In genomic region chr3:9883676-9884554, GRCh38 we compare ENCODE assay signal across 19 cellular contexts. TPM values are rescaled to one million over a fixed set of nuclear protein-coding genes. Genes with fewer than 3 reads are reported as not detected.
A peak's percentile ranks its signal among the peaks of the same experiment; 100 is the strongest.
DNase-seq lines count a peak whose midpoint lies in the region; ATAC-seq, FAIRE-seq and TF ChIP-seq lines count a peak whose summit lies in the region.
"Had no signal": no experiment of that assay in that cellular context is flagged by ENCODE, and none has a peak within 500 bp of the region (broad histone marks: within the 10 kb centered on the region; RNA-seq: fewer than 3 reads in every experiment).

No MANE protein-coding gene starts in this region.

- TF ChIP-seq POLR2A in IMR-90 (IDR thresholded peaks at IDR 0.05; ENCODE audit: low read depth, low read length) (no peak), endothelial cell of umbilical vein (IDR thresholded peaks at IDR 0.05; ENCODE audit: low read depth, low read length) (no peak), erythroblast (IDR thresholded peaks at IDR 0.05; ENCODE audit: low read length) (no peak)

- no peaks in the 10 kb centered on the region for H3K9me3 ChIP-seq in IMR-90 (ENCODE audit: control insufficient read depth, insufficient read depth, low read length)
- no peaks in the 10 kb centered on the region for H3K9me3 ChIP-seq in endothelial cell of umbilical vein (replicated peaks; ENCODE audit: control insufficient read depth, insufficient read depth, low read length)
- H3K9me3 ChIP-seq in osteoblast (ENCODE audit: low read depth, low read length): no peaks in the 10 kb centered on the region
- H3K9me3 ChIP-seq: tibial artery had no signal

- no peaks in the 10 kb centered on the region for H3K79me1 ChIP-seq in IMR-90 (ENCODE audit: low read depth in 1 of 2, low read length in 2 of 2)

- POLR2A ChIA-PET in IMR-90 (lab: Charles Lee; ENCODE audit: unreplicated experiment) (interaction anchor here (1.0 kb wide), 1 partner anchor 10 kb away, joined by 3 read pairs; no protein-coding TSS in a partner anchor), endothelial cell of umbilical vein (lab: Charles Lee) (interaction anchor here (0.6 to 1.2 kb wide), 3 partner anchors 10 to 49 kb away, joined by 3 to 10 read pairs (median 6); partner anchors contain the start of gene CRELD1)

- peak overlapping the region; percentile 13; the same call in 1 of the 3 replicates for H2BK15ac ChIP-seq in IMR-90 (ENCODE audit: low read depth, low read length)

- TF ChIP-seq CTCF in IMR-90 (conservative IDR thresholded peaks at IDR 0.05; ENCODE audit: low read depth, low read length): no peak
- no peak for TF ChIP-seq CTCF in endothelial cell of umbilical vein (IDR thresholded peaks at IDR 0.05; ENCODE audit: extremely low read depth in 1 of 2, insufficient read depth in 1 of 2, low read depth in 1 of 2, low read length in 2 of 2)
- no peak for TF ChIP-seq CTCF in osteoblast (IDR thresholded peaks at IDR 0.05; ENCODE audit: extremely low read depth, low read depth, low read length)

- H3K4me3 ChIP-seq in ACC112 (ENCODE audit: low read depth, low read length) (peak overlapping the region; percentile 23; the same call in 1 of the 2 replicates), IMR-90 (ENCODE audit: insufficient read depth, low read depth, low read length) (no peak overlapping the region), endothelial cell of umbilical vein (replicated peaks in 1 of 3; ENCODE audit: insufficient read depth in 1 of 3, low read depth in 1 of 3, low read length in 3 of 3) (no peak overlapping the region), osteoblast (ENCODE audit: insufficient read depth, low read length) (no peak overlapping the region)
- H3K4me3 ChIP-seq: tibial artery had no signal

- peak overlapping the region; percentile 42 for H2BK20ac ChIP-seq in IMR-90 (ENCODE audit: low read depth, low read length)

- H3K9me1 ChIP-seq in IMR-90 (ENCODE audit: insufficient read depth, low read length): no peaks in the 10 kb centered on the region
- no peaks in the 10 kb centered on the region for H3K9me1 ChIP-seq in endothelial cell of umbilical vein (replicated peaks; ENCODE audit: control insufficient read depth, extremely low read depth, insufficient read depth, low read length)

- CTCF ChIA-PET in IMR-90 (lab: Yijun Ruan, JAX): interaction anchor here (0.7 to 1.2 kb wide), 3 partner anchors 13 to 62 kb away, joined by 3 to 4 read pairs (median 4); no protein-coding TSS in a partner anchor
- CTCF ChIA-PET in endothelial cell of umbilical vein (lab: Charles Lee): interaction anchor here (0.7 to 2.3 kb wide), 8 partner anchors 10 to 147 kb away, joined by 3 to 14 read pairs (median 4); partner anchors contain the start of genes CRELD1, IL17RE and RPUSD3

- H3K4me2 ChIP-seq in IMR-90 (ENCODE audit: low read depth, low read length) (peak overlapping the region; percentile 48; the same call in 1 of the 2 replicates), endothelial cell of umbilical vein (ENCODE audit: insufficient read depth, low read length) (no peak overlapping the region), osteoblast (ENCODE audit: insufficient read depth, low read length) (peak overlapping the region; percentile 49)

- H3K4ac ChIP-seq in IMR-90 (ENCODE audit: low read depth, low read length): peak overlapping the region; percentile 30; the same call in 1 of the 2 replicates

- FAIRE-seq in endothelial cell of umbilical vein (lab: Jason Lieb, UNC): no peak
- FAIRE-seq: G401.6 had no signal

- H3K23ac ChIP-seq in IMR-90 (ENCODE audit: low read depth, low read length): no peak overlapping the region

- in situ Hi-C loops in IMR-90 (cut with MboI; ENCODE audit: low sequenced_read_pairs): no loop called here

- no peak overlapping the region; the same call in 1 of the 2 replicates for H3K14ac ChIP-seq in IMR-90 (replicated peaks; ENCODE audit: low read depth, low read length)

- DNase-seq in IMR-90: peak; percentile 27
- DNase-seq in endothelial cell of umbilical vein (ENCODE audit: low read depth, low spot score): no peak
- no peak for DNase-seq in osteoblast (ENCODE audit: insufficient read length, low spot score, missing footprints)
- DNase-seq in erythroblast (lab: John Stamatoyannopoulos, UW): no peak
- DNase-seq in hippocampal formation (lab: John Stamatoyannopoulos, UW): no peak
- DNase-seq in NCI-H1092 treated with DMSO at 0.1 percent for 48 hours (lab: John Stamatoyannopoulos, UW): no peak
- DNase-seq: activated naive CD4-positive, alpha-beta T cell treated with anti-CD3 and anti-CD28 coated beads, Interleukin-2, amount 50 U/mL, for 16 hours; cortex of kidney; glutamatergic neuron; left cardiac atrium; NCI-H146; SIG-M5; stimulated activated CD4-positive, alpha-beta T cell treated with anti-CD3 and anti-CD28 coated beads, Interleukin-12 subunit alpha, Interleukin-12 subunit beta, amount 100 ng/mL, for 4 hours; tibial artery had no signal

- H2BK120ac ChIP-seq in IMR-90 (ENCODE audit: low read depth, low read length): peak overlapping the region; percentile 80

- H3K56ac ChIP-seq in IMR-90 (ENCODE audit: extremely low read depth, insufficient read depth, low read length): no peak overlapping the region

- 100% methylated on average over 1 of the region's 7 CpGs; no CpG with 5 or more reads in 1 of the 2 experiments for WGBS in IMR-90 (ENCODE audit: extremely low coverage in 2 of 2, insufficient read length in 1 of 2), 2 experiments

- peaks cover 19% of the 10 kb centered on the region for H3K4me1 ChIP-seq in ACC112 (ENCODE audit: control insufficient read depth, insufficient read depth, low read length, unreplicated experiment)
- H3K4me1 ChIP-seq in IMR-90 (ENCODE audit: control insufficient read depth, insufficient read depth, low read length): peaks cover 6% of the 10 kb centered on the region
- H3K4me1 ChIP-seq in endothelial cell of umbilical vein (ENCODE audit: control insufficient read depth, extremely low read depth, insufficient read depth, low read length): peaks cover 7% of the 10 kb centered on the region
- peaks cover 12% of the 10 kb centered on the region for H3K4me1 ChIP-seq in osteoblast (ENCODE audit: insufficient read depth, low read length)
- H3K4me1 ChIP-seq: tibial artery had no signal

- peak overlapping the region; percentile 16; the same call in 1 of the 2 replicates for H2AK5ac ChIP-seq in IMR-90 (ENCODE audit: low read depth, low read length)

- H4K20me1 ChIP-seq in IMR-90 (ENCODE audit: insufficient read depth, low read length): no peaks in the 10 kb centered on the region
- no peaks in the 10 kb centered on the region for H4K20me1 ChIP-seq in endothelial cell of umbilical vein (replicated peaks; ENCODE audit: control insufficient read depth, extremely low read depth, insufficient read depth, low read length)
- no peaks in the 10 kb centered on the region for H4K20me1 ChIP-seq in osteoblast (ENCODE audit: insufficient read depth, low read length)

- no peak overlapping the region for H2AFZ ChIP-seq in ACC112 (ENCODE audit: low read length, unreplicated experiment)
- peak overlapping the region; percentile 58 for H2AFZ ChIP-seq in IMR-90 (replicated peaks; ENCODE audit: low read length, poor library complexity)
- H2AFZ ChIP-seq in endothelial cell of umbilical vein (ENCODE audit: low read depth, low read length): peak overlapping the region; percentile 84
- no peak overlapping the region for H2AFZ ChIP-seq in osteoblast (ENCODE audit: low read length)

- ATAC-seq in IMR-90 (ENCODE audit: low read depth): 0 out of 2 replicates have a peak, but pooled peaks have one; percentile 22
- no peak for ATAC-seq in HG02610 (IDR thresholded peaks at IDR 0.05; ENCODE audit: unreplicated experiment)

- peak overlapping the region; percentile 33 for H2BK5ac ChIP-seq in IMR-90 (ENCODE audit: low read depth, low read length, poor library complexity, severe bottlenecking)

- intact Hi-C loops in IMR-90 (cut with micrococcal nuclease): no loop called here
- intact Hi-C loops in endothelial cell of umbilical vein (cut with micrococcal nuclease): no loop called here

- TF ChIP-seq RAD21 in IMR-90 (IDR thresholded peaks at IDR 0.05; ENCODE audit: low read length): no peak

- peak overlapping the region; percentile 38; the same call in 1 of the 2 replicates for H3K18ac ChIP-seq in IMR-90 (ENCODE audit: low read depth, low read length)

- H4K91ac ChIP-seq in IMR-90 (ENCODE audit: insufficient read depth, low read depth, low read length): peak overlapping the region; percentile 62; the same call in 1 of the 2 replicates

- peak overlapping the region; percentile 42; the same call in 1 of the 2 replicates for H4K5ac ChIP-seq in IMR-90 (ENCODE audit: low read depth, low read length)

- no peak overlapping the region for H2AK9ac ChIP-seq in IMR-90 (replicated peaks; ENCODE audit: low read depth, low read length, poor library complexity)

- dilution Hi-C loops in IMR-90 (cut with HindIII; ENCODE audit: low sequenced_read_pairs, unreplicated experiment): no loop called here
- dilution Hi-C loops in endothelial cell of umbilical vein (cut with MboI; ENCODE audit: extremely low pct_ligation_motif_present, low sequenced_read_pairs): no loop called here

- peak overlapping the region; percentile 83 for H3K27ac ChIP-seq in ACC112 (ENCODE audit: low read depth, low read length)
- H3K27ac ChIP-seq in IMR-90 (ENCODE audit: insufficient read depth, low read length): no peak overlapping the region
- no peak overlapping the region for H3K27ac ChIP-seq in endothelial cell of umbilical vein (ENCODE audit: insufficient read depth, low read depth, low read length)
- peak overlapping the region; percentile 34 for H3K27ac ChIP-seq in osteoblast (ENCODE audit: low read depth, low read length)
- H3K27ac ChIP-seq: tibial artery, VCaP had no signal

- peak overlapping the region in 1 of 2 experiments; percentile 81; a peak in 2 of 4 replicates for H4K8ac ChIP-seq in IMR-90 (ENCODE audit: low read depth in 2 of 2, low read length in 2 of 2)

- no peaks in the 10 kb centered on the region for H3K79me2 ChIP-seq in ACC112 (ENCODE audit: control insufficient read depth, insufficient read depth, low read length, unreplicated experiment)
- no peaks in the 10 kb centered on the region for H3K79me2 ChIP-seq in endothelial cell of umbilical vein (ENCODE audit: control insufficient read depth, insufficient read depth, low read length)
- no peaks in the 10 kb centered on the region for H3K79me2 ChIP-seq in osteoblast (ENCODE audit: insufficient read depth, low read length)

- no peaks in the 10 kb centered on the region for H3K36me3 ChIP-seq in ACC112 (ENCODE audit: insufficient read depth, low read length)
- H3K36me3 ChIP-seq in IMR-90 (ENCODE audit: control insufficient read depth, insufficient read depth, low read length): no peaks in the 10 kb centered on the region
- no peaks in the 10 kb centered on the region for H3K36me3 ChIP-seq in endothelial cell of umbilical vein (ENCODE audit: control insufficient read depth in 2 of 2, extremely low read depth in 1 of 2, insufficient read depth in 2 of 2, low read length in 2 of 2)
- H3K36me3 ChIP-seq in osteoblast (ENCODE audit: insufficient read depth, low read length): no peaks in the 10 kb centered on the region
- H3K36me3 ChIP-seq: tibial artery had no signal

- no TSS peak for BruUV-seq in IMR-90 (replicated peaks; lab: Mats Ljungman, UMichigan)
- BruUV-seq in endothelial cell of umbilical vein (replicated peaks; lab: Mats Ljungman, UMichigan): no TSS peak

- H3K9ac ChIP-seq in IMR-90 (ENCODE audit: low read depth, low read length): no peak overlapping the region
- H3K9ac ChIP-seq in endothelial cell of umbilical vein (replicated peaks; ENCODE audit: extremely low read depth, insufficient read depth, low read length): peak overlapping the region; percentile 1

- H3K27me3 ChIP-seq in ACC112 (ENCODE audit: insufficient read depth, low read length) (no peaks in the 10 kb centered on the region), IMR-90 (ENCODE audit: control insufficient read depth, insufficient read depth, low read length) (no peaks in the 10 kb centered on the region), endothelial cell of umbilical vein (ENCODE audit: control insufficient read depth in 2 of 2, insufficient read depth in 2 of 2, low read length in 2 of 2) (no peaks in the 10 kb centered on the region), osteoblast (ENCODE audit: insufficient read depth, low read length) (no peaks in the 10 kb centered on the region)
- H3K27me3 ChIP-seq: tibial artery had no signal

RNA-seq across cellular contexts. Expression of gene CIDEC, which starts 3.9 kb away (rescaled TPM):
- total RNA-seq in IMR-90 (2012; rRNA removed) (not detected in 2 replicates), endothelial cell of umbilical vein (not detected in 2 replicates), osteoblast (not detected in 2 replicates)
- polyA plus RNA-seq in IMR-90 (2012; rRNA removed) (0.09 TPM in 1 of 2 replicates, not detected in the other), endothelial cell of umbilical vein (0.14 TPM in 1 of 2 replicates, not detected in the other)
- 0.07 and 0.11 TPM in 2 replicates for polyA plus RNA-seq in IMR-90 (2012; cell fraction: cytosol; rRNA removed)
- not detected in 2 replicates for polyA plus RNA-seq in IMR-90 (2012; cell fraction: nucleus; rRNA removed; ENCODE audit: low replicate concordance)
- not detected in 2 replicates for polyA plus RNA-seq in endothelial cell of umbilical vein (2011; cell fraction: cytosol; rRNA removed)
- not detected in 2 replicates for polyA plus RNA-seq in endothelial cell of umbilical vein (2011; cell fraction: nucleus; rRNA removed)
- polyA plus RNA-seq in endothelial cell of umbilical vein (2012): not detected in 2 replicates
- polyA minus RNA-seq in endothelial cell of umbilical vein: not detected in 2 replicates
- polyA minus RNA-seq in endothelial cell of umbilical vein (2011; cell fraction: cytosol; rRNA and poly(A)+ RNA removed): not detected
- polyA minus RNA-seq in endothelial cell of umbilical vein (2011; cell fraction: nucleus; rRNA and poly(A)+ RNA removed): not detected in 2 replicates
- total RNA-seq: neural crest cell had no signal

RNA-seq across cellular contexts. Expression of gene JAGN1, which starts 6.5 kb away (rescaled TPM):
- total RNA-seq in IMR-90 (2012; rRNA removed): 39.3 and 40.5 TPM in 2 replicates
- polyA plus RNA-seq in IMR-90 (2012; rRNA removed): 30.3 and 32.7 TPM in 2 replicates
- 17.6 and 44.6 TPM in 2 replicates for polyA plus RNA-seq in IMR-90 (2012; cell fraction: cytosol; rRNA removed)
- polyA plus RNA-seq in IMR-90 (2012; cell fraction: nucleus; rRNA removed; ENCODE audit: low replicate concordance): 8.8 and 13.0 TPM in 2 replicates
- total RNA-seq in endothelial cell of umbilical vein: 29.6 and 31.4 TPM in 2 replicates
- 46.5 and 50.1 TPM in 2 replicates for polyA plus RNA-seq in endothelial cell of umbilical vein
- 31.9 and 35.0 TPM in 2 replicates for polyA plus RNA-seq in endothelial cell of umbilical vein (2011; cell fraction: cytosol; rRNA removed)
- polyA plus RNA-seq in endothelial cell of umbilical vein (2011; cell fraction: nucleus; rRNA removed): 14.3 and 15.5 TPM in 2 replicates
- 23.1 and 35.2 TPM in 2 replicates for polyA plus RNA-seq in endothelial cell of umbilical vein (2012)
- 50.6 and 58.6 TPM in 2 replicates for polyA minus RNA-seq in endothelial cell of umbilical vein
- 43.1 TPM for polyA minus RNA-seq in endothelial cell of umbilical vein (2011; cell fraction: cytosol; rRNA and poly(A)+ RNA removed)
- polyA minus RNA-seq in endothelial cell of umbilical vein (2011; cell fraction: nucleus; rRNA and poly(A)+ RNA removed): 10.1 and 14.6 TPM in 2 replicates
- total RNA-seq in osteoblast: 21.8 and 26.1 TPM in 2 replicates

RNA-seq across cellular contexts. Expression of gene IL17RE, which starts 18.7 kb away (rescaled TPM):
- total RNA-seq in IMR-90 (2012; rRNA removed) (0.90 and 1.1 TPM in 2 replicates), endothelial cell of umbilical vein (1.2 and 1.5 TPM in 2 replicates), osteoblast (0.29 and 0.72 TPM in 2 replicates)
- polyA plus RNA-seq in IMR-90 (2012; rRNA removed) (7.2 and 8.6 TPM in 2 replicates), endothelial cell of umbilical vein (1.3 and 1.6 TPM in 2 replicates)
- polyA plus RNA-seq in IMR-90 (2012; cell fraction: cytosol; rRNA removed): 2.9 and 4.4 TPM in 2 replicates
- 14.6 and 32.4 TPM in 2 replicates for polyA plus RNA-seq in IMR-90 (2012; cell fraction: nucleus; rRNA removed; ENCODE audit: low replicate concordance)
- 0.94 and 1.9 TPM in 2 replicates for polyA plus RNA-seq in endothelial cell of umbilical vein (2011; cell fraction: cytosol; rRNA removed)
- 4.1 and 4.9 TPM in 2 replicates for polyA plus RNA-seq in endothelial cell of umbilical vein (2011; cell fraction: nucleus; rRNA removed)
- 0.40 and 0.64 TPM in 2 replicates for polyA plus RNA-seq in endothelial cell of umbilical vein (2012)
- polyA minus RNA-seq in endothelial cell of umbilical vein: 1.2 and 2.1 TPM in 2 replicates
- 0.41 TPM for polyA minus RNA-seq in endothelial cell of umbilical vein (2011; cell fraction: cytosol; rRNA and poly(A)+ RNA removed)
- polyA minus RNA-seq in endothelial cell of umbilical vein (2011; cell fraction: nucleus; rRNA and poly(A)+ RNA removed): 1.3 and 1.4 TPM in 2 replicates

RNA-seq across cellular contexts. Expression of gene IL17RC, which starts 33.0 kb away (rescaled TPM):
- 18.9 and 20.8 TPM in 2 replicates for total RNA-seq in IMR-90 (2012; rRNA removed)
- 28.3 and 29.9 TPM in 2 replicates for polyA plus RNA-seq in IMR-90 (2012; rRNA removed)
- 30.0 and 33.9 TPM in 2 replicates for polyA plus RNA-seq in IMR-90 (2012; cell fraction: cytosol; rRNA removed)
- 64.3 and 129 TPM in 2 replicates for polyA plus RNA-seq in IMR-90 (2012; cell fraction: nucleus; rRNA removed; ENCODE audit: low replicate concordance)
- total RNA-seq in endothelial cell of umbilical vein: 16.7 and 19.9 TPM in 2 replicates
- polyA plus RNA-seq in endothelial cell of umbilical vein: 18.7 and 22.3 TPM in 2 replicates
- polyA plus RNA-seq in endothelial cell of umbilical vein (2011; cell fraction: cytosol; rRNA removed): 13.8 and 17.6 TPM in 2 replicates
- 36.8 and 44.8 TPM in 2 replicates for polyA plus RNA-seq in endothelial cell of umbilical vein (2011; cell fraction: nucleus; rRNA removed)
- polyA plus RNA-seq in endothelial cell of umbilical vein (2012): 10.6 and 12.5 TPM in 2 replicates
- 13.9 and 16.5 TPM in 2 replicates for polyA minus RNA-seq in endothelial cell of umbilical vein
- 21.0 TPM for polyA minus RNA-seq in endothelial cell of umbilical vein (2011; cell fraction: cytosol; rRNA and poly(A)+ RNA removed)
- 9.9 and 13.4 TPM in 2 replicates for polyA minus RNA-seq in endothelial cell of umbilical vein (2011; cell fraction: nucleus; rRNA and poly(A)+ RNA removed)
- total RNA-seq in osteoblast: 42.1 and 47.0 TPM in 2 replicates

RNA-seq across cellular contexts. Expression of gene RPUSD3, which starts 40.1 kb away (rescaled TPM):
- total RNA-seq in IMR-90 (2012; rRNA removed): 30.3 and 30.8 TPM in 2 replicates
- polyA plus RNA-seq in IMR-90 (2012; rRNA removed): 49.4 and 53.0 TPM in 2 replicates
- 28.1 and 48.8 TPM in 2 replicates for polyA plus RNA-seq in IMR-90 (2012; cell fraction: cytosol; rRNA removed)
- 30.5 and 49.8 TPM in 2 replicates for polyA plus RNA-seq in IMR-90 (2012; cell fraction: nucleus; rRNA removed; ENCODE audit: low replicate concordance)
- 34.8 and 38.9 TPM in 2 replicates for total RNA-seq in endothelial cell of umbilical vein
- 56.6 and 63.2 TPM in 2 replicates for polyA plus RNA-seq in endothelial cell of umbilical vein
- polyA plus RNA-seq in endothelial cell of umbilical vein (2011; cell fraction: cytosol; rRNA removed): 42.6 and 43.5 TPM in 2 replicates
- polyA plus RNA-seq in endothelial cell of umbilical vein (2011; cell fraction: nucleus; rRNA removed): 27.6 and 28.6 TPM in 2 replicates
- polyA plus RNA-seq in endothelial cell of umbilical vein (2012): 22.3 and 31.3 TPM in 2 replicates
- 21.8 and 28.3 TPM in 2 replicates for polyA minus RNA-seq in endothelial cell of umbilical vein
- polyA minus RNA-seq in endothelial cell of umbilical vein (2011; cell fraction: cytosol; rRNA and poly(A)+ RNA removed): 21.2 TPM
- 7.5 and 9.9 TPM in 2 replicates for polyA minus RNA-seq in endothelial cell of umbilical vein (2011; cell fraction: nucleus; rRNA and poly(A)+ RNA removed)
- 18.6 and 19.2 TPM in 2 replicates for total RNA-seq in osteoblast

Comparison
In these comparisons a context has a peak if more than half of its experiments do, and no peak if none do; other contexts are left out.
1. H2AFZ ChIP-seq: peak in IMR-90 (single experiment) and endothelial cell of umbilical vein (single experiment); none in ACC112 (single experiment) and osteoblast (single experiment).
2. H3K27ac ChIP-seq: peak in ACC112 (single experiment) and osteoblast (single experiment); none in IMR-90 (single experiment) and endothelial cell of umbilical vein (single experiment).